ENCODE assay signal across 14 cellular contexts in the genomic region with DNA sequence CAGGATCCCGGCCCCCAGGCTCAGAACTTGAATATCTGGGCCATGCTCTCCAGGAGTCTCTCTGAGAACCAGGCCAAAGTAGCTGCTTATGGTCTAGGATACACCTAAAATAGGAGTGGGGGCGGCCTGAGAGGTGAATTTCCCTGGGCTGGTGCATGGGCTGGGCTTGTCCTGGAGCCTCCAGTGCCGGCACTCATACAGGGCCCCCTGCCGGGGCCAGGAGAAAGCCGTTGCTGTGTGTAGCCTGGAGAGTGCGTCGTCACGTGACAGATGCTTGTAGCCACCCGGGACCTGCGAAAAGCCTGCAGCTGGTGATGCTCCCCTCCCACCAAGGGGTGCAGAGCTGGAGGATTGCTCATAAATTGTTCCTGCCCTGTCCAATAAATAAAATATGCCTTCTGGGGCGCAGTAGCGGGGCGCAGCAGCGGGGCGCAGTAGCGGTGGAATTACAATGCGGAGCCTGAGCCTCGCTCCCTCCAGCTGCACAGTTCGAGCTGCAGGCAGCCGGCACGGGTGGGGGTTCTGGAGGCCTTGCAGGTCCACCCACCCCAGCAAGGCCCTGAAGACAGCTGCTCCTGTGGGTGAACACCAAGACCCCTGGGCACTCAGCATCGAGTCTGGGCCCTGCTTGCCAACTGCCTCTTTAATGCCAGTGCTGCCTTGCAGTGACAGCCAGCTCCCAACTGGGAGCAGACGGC.
DNase-seq lines count a peak whose midpoint lies in the region; ATAC-seq, FAIRE-seq and TF ChIP-seq lines count a peak whose summit lies in the region.
"Had no signal": no experiment of that assay in that cellular context is flagged by ENCODE, and none has a peak within 500 bp of the region (broad histone marks: within the 10 kb centered on the region; RNA-seq: fewer than 3 reads in every experiment).

No MANE protein-coding gene starts in this region.

- H3K4me3 ChIP-seq in BE2C (ENCODE audit: low read depth, low read length): peak overlapping the region; percentile 52
- H3K4me3 ChIP-seq: SJCRH30 had no signal

- H3K27me3 ChIP-seq in BE2C: peaks cover 5% of the 10 kb centered on the region; the same call in 1 of the 2 replicates

- no peaks in the 10 kb centered on the region for H3K27me3 Mint-ChIP-seq in neural crest cell (ENCODE audit: low read depth)

- FAIRE-seq in GM12892 (lab: Jason Lieb, UNC): no peak

- no peaks in the 10 kb centered on the region for H3K9me3 Mint-ChIP-seq in neural crest cell

- no peak for TF ChIP-seq POLR2A in GM12892 (IDR thresholded peaks at IDR 0.05; ENCODE audit: low read depth, low read length)

- H3K27ac Mint-ChIP-seq in neural crest cell (ENCODE audit: unreplicated experiment): no peak overlapping the region
- H3K27ac Mint-ChIP-seq: memory B cell had no signal

- H3K4me3 Mint-ChIP-seq in neural crest cell: no peak overlapping the region
- H3K4me3 Mint-ChIP-seq: memory B cell had no signal

- no peaks in the 10 kb centered on the region for H3K36me3 Mint-ChIP-seq in neural crest cell (ENCODE audit: low read depth)
- H3K36me3 Mint-ChIP-seq: memory B cell had no signal

- peaks cover 11% of the 10 kb centered on the region for H3K4me1 Mint-ChIP-seq in neural crest cell
- H3K4me1 Mint-ChIP-seq: memory B cell had no signal

- ATAC-seq in GM19324 (IDR thresholded peaks at IDR 0.05; ENCODE audit: low FRiP score, unreplicated experiment): no peak

- H3K36me3 ChIP-seq in BE2C: no peaks in the 10 kb centered on the region
- H3K36me3 ChIP-seq: SJCRH30 had no signal

- H3K9me3 ChIP-seq in BE2C: no peaks in the 10 kb centered on the region
- H3K9me3 ChIP-seq: SJCRH30 had no signal

- TF ChIP-seq CTCF in BE2C (IDR thresholded peaks at IDR 0.05; ENCODE audit: low read depth, low read length): peak; percentile 62
- peak; percentile 40 for TF ChIP-seq CTCF in neural crest cell (conservative IDR thresholded peaks at IDR 0.05)
- TF ChIP-seq CTCF in GM10266 (IDR thresholded peaks at IDR 0.05; ENCODE audit: control insufficient read depth, insufficient read depth, low read depth, missing control alignments): no peak

- H3K4me1 ChIP-seq in BE2C: no peaks in the 10 kb centered on the region
- H3K4me1 ChIP-seq: SJCRH30 had no signal

- DNase-seq in BE2C (peak; percentile 74), NCI-H2107 (lab: John Stamatoyannopoulos, UW) (peak; percentile 55), ecto neural progenitor cell (ENCODE audit: low spot score) (peak; percentile 68), neural crest cell (ENCODE audit: low read depth, low spot score) (peak; percentile 52), GM10266 (ENCODE audit: extremely low spot score) (no peak), HK-2 (ENCODE audit: unreplicated experiment) (no peak), GM12892 (ENCODE audit: insufficient read length) (no peak)
- DNase-seq: amniotic stem cell; effector CD8-positive, alpha-beta T cell; GF-D8; NCI-H2081 treated with DMSO at 0.1 percent for 48 hours had no signal

Comparison
In these comparisons a context has a peak if more than half of its experiments do, and no peak if none do; other contexts are left out.
1. DNase-seq: peak in BE2C (single experiment), NCI-H2107 (single experiment), ecto neural progenitor cell (single experiment) and neural crest cell (single experiment); none in GM10266 (single experiment), HK-2 (single experiment) and GM12892 (single experiment).